1 cellular context compared by ENCODE assay signal in the genomic region with DNA sequence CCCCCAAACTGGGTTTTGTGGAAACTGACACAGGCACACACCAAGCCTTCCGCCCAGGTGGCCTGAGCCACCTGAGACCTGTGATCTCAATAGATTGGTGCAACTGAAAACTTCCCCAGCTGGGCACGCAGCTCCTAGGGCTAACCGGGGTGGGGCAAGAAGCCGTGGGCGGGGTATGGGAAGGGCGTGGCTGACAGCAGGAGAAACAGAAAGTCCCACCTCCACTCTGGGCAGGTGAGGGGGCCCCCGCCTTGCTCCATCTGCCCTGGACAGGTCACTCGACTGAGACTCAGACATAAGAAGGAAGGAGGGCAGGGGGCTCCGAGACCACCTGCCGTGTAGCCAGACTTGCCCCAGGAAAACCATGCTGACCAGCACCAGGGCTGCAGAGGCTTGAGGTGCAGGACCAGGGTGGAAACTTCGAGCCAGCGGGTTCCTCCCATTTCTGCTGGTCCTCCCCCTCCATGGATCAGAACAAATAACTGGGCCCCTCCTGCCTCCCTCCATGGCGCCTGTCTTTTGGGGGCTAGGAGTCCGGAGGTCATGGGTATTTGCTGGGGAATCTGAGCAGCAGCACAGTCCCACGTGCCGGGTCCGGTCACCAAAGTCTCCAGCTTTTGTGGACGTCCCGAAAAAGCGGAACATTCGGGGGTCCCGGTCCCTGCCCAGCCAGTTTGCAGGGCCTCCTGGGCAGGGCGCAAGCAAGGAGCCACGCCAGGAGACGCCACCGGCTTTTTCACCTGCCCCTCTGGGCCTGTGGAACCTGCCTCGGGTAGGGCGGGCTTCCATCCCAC.
TF ChIP-seq lines count a peak whose summit lies in the region.

No MANE protein-coding gene starts in this region.

TF ChIP-seq in H1, 55 proteins besides CTCF, POLR2A, EP300 and RAD21 (continued from another document):
- TF ChIP-seq TAF7 (optimal IDR thresholded peaks at IDR 0.05; ENCODE audit: borderline replicate concordance, low read depth, low read length) (peak; percentile 44), CBX5 (IDR thresholded peaks at IDR 0.05; ENCODE audit: low read depth, low read length) (no peak), HDAC6 (IDR thresholded peaks at IDR 0.05; ENCODE audit: low read depth, low read length) (no peak), KDM5A (IDR thresholded peaks at IDR 0.05; ENCODE audit: low read length) (no peak), HDAC2 (IDR thresholded peaks at IDR 0.05; ENCODE audit: borderline replicate concordance in 1 of 2, low read depth in 2 of 2, low read length in 2 of 2) (0 out of 4 replicates have a peak, but pooled peaks of 1 of the 2 experiments have one; percentile 62), NRF1 (IDR thresholded peaks at IDR 0.05; ENCODE audit: low read depth, low read length) (no peak), SIRT6 (IDR thresholded peaks at IDR 0.05; ENCODE audit: low read length) (no peak), TEAD4 (IDR thresholded peaks at IDR 0.05; ENCODE audit: low read depth, low read length) (no peak), MAFK (IDR thresholded peaks at IDR 0.05; ENCODE audit: low read depth, low read length) (no peak), NANOG (IDR thresholded peaks at IDR 0.05; ENCODE audit: insufficient read depth, low read depth, low read length, poor library complexity, severe bottlenecking) (no peak), TAF1 (IDR thresholded peaks at IDR 0.05; ENCODE audit: low read depth, low read length) (peak; percentile 45; the same call in 1 of the 2 replicates), SIN3A (conservative IDR thresholded peaks at IDR 0.05 in 1 of 2, IDR thresholded peaks at IDR 0.05 in 1 of 2; ENCODE audit: low read depth in 1 of 2, low read length in 2 of 2) (peak in 1 of 2 experiments; percentile 33; a peak in 1 of 4 replicates), SRF (IDR thresholded peaks at IDR 0.05; ENCODE audit: low read depth, low read length) (no peak), EGR1 (IDR thresholded peaks at IDR 0.05; ENCODE audit: borderline replicate concordance, low read depth, low read length) (peak; percentile 36; the same call in 1 of the 2 replicates), TCF12 (IDR thresholded peaks at IDR 0.05; ENCODE audit: low read depth, low read length) (no peak), E2F6 (IDR thresholded peaks at IDR 0.05) (peak; percentile 51), CEBPB (IDR thresholded peaks at IDR 0.05; ENCODE audit: low read depth, low read length) (no peak), SP1 (IDR thresholded peaks at IDR 0.05; ENCODE audit: low read depth, low read length) (no peak), SP4 (IDR thresholded peaks at IDR 0.05; ENCODE audit: low read length) (no peak), JUN (IDR thresholded peaks at IDR 0.05; ENCODE audit: low read depth, low read length) (no peak), SUZ12 (IDR thresholded peaks at IDR 0.05; ENCODE audit: low read length) (no peak), GTF2F1 (IDR thresholded peaks at IDR 0.05; ENCODE audit: borderline replicate concordance, low read depth, low read length) (no peak), BCL11A (IDR thresholded peaks at IDR 0.05; ENCODE audit: low read depth in 2 of 2, low read length in 2 of 2) (no peak), SIX5 (IDR thresholded peaks at IDR 0.05; ENCODE audit: low read depth, low read length) (no peak), CTBP2 (IDR thresholded peaks at IDR 0.05; ENCODE audit: borderline replicate concordance, insufficient read depth, insufficient read length, low read length) (no peak), JUND (IDR thresholded peaks at IDR 0.05; ENCODE audit: low read length) (no peak), BACH1 (IDR thresholded peaks at IDR 0.05; ENCODE audit: low read length) (no peak), RNF2 (IDR thresholded peaks at IDR 0.05; ENCODE audit: borderline replicate concordance, low read depth, low read length, missing control alignments, poor library complexity, severe bottlenecking) (no peak), KDM1A (IDR thresholded peaks at IDR 0.05; ENCODE audit: borderline replicate concordance, low read length) (no peak)
- TF ChIP-seq, protein P1, sequence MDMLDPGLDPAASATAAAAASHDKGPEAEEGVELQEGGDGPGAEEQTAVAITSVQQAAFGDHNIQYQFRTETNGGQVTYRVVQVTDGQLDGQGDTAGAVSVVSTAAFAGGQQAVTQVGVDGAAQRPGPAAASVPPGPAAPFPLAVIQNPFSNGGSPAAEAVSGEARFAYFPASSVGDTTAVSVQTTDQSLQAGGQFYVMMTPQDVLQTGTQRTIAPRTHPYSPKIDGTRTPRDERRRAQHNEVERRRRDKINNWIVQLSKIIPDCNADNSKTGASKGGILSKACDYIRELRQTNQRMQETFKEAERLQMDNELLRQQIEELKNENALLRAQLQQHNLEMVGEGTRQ (IDR thresholded peaks at IDR 0.05; ENCODE audit: low read length), result no peak
- TF ChIP-seq, protein P2, sequence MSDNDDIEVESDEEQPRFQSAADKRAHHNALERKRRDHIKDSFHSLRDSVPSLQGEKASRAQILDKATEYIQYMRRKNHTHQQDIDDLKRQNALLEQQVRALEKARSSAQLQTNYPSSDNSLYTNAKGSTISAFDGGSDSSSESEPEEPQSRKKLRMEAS (IDR thresholded peaks at IDR 0.05), result peak; percentile 45
